Comparison of ENCODE assay signal across 26 cellular contexts in the genomic region with DNA sequence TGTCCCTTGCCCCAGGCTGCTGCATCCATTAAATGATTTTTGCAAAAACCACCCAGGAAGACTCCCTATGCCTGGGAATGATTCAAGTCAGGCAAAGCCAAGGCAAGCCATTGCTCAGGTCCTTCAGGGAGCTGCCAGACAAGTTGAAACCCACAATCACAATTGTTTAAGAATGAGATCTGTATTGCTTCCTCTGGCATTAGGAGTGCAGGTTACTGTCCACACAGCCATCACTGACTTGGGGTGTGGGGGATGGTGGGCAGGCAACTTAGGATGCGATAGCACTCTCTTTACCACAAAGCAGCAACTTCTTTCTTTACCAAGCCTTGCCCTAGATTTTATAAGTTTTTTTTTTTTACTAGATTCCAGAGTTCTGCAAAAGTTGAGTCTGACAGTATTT. TPM values are rescaled to one million over a fixed set of nuclear protein-coding genes. Genes with fewer than 3 reads are reported as not detected.
A peak's percentile ranks its signal among the peaks of the same experiment; 100 is the strongest.
DNase-seq lines count a peak whose midpoint lies in the region; ATAC-seq and FAIRE-seq lines count a peak whose summit lies in the region.
"Had no signal": no experiment of that assay in that cellular context is flagged by ENCODE, and none has a peak within 500 bp of the region (broad histone marks: within the 10 kb centered on the region; RNA-seq: fewer than 3 reads in every experiment).

No MANE protein-coding gene starts in this region.

- H3K4me3 Mint-ChIP-seq in CD4-positive, CD25-positive, alpha-beta regulatory T cell, result peak overlapping the region in 3 of 4 donors; percentile 19 to 63 (median 52)
- H3K4me3 Mint-ChIP-seq: activated naive CD8-positive, alpha-beta T cell treated with anti-CD3 and anti-CD28 coated beads, Interleukin-2, amount 50 U/mL, for 24 hours; H9; T-helper 2 cell treated with Interferon-gamma antibody and Interleukin-4, amounts not matched to agents 5 μg/mL and 100 μg/mL, for 36 hours had no signal

- no peaks in the 10 kb centered on the region for H3K27me3 Mint-ChIP-seq in CD4-positive, CD25-positive, alpha-beta regulatory T cell
- H3K27me3 Mint-ChIP-seq: activated naive CD8-positive, alpha-beta T cell treated with anti-CD3 and anti-CD28 coated beads, Interleukin-2, amount 50 U/mL, for 24 hours; naive thymus-derived CD4-positive, alpha-beta T cell had no signal

- no peaks in the 10 kb centered on the region for H3K9me3 Mint-ChIP-seq in CD4-positive, CD25-positive, alpha-beta regulatory T cell
- H3K9me3 Mint-ChIP-seq: activated naive CD8-positive, alpha-beta T cell treated with anti-CD3 and anti-CD28 coated beads, Interleukin-2, amount 50 U/mL, for 24 hours; H9; T-helper 2 cell treated with Interferon-gamma antibody and Interleukin-4, amounts not matched to agents 5 μg/mL and 100 μg/mL, for 36 hours had no signal

- H3K27me3 ChIP-seq in CD4-positive, CD25-positive, alpha-beta regulatory T cell (ENCODE audit: control insufficient read depth, insufficient read depth, low read length), result no peaks in the 10 kb centered on the region
- H3K27me3 ChIP-seq: testis had no signal

- H3K4me1 ChIP-seq in CD4-positive, CD25-positive, alpha-beta regulatory T cell (ENCODE audit: control insufficient read depth, insufficient read depth, low read length, poor library complexity, severe bottlenecking), result peaks cover 49% of the 10 kb centered on the region
- H3K4me1 ChIP-seq: testis had no signal

- no peak overlapping the region for H3K27ac ChIP-seq in CD4-positive, CD25-positive, alpha-beta regulatory T cell (ENCODE audit: insufficient read depth, low read length, poor library complexity, severe bottlenecking)
- H3K27ac ChIP-seq: KMS-11, testis had no signal

- H3K36me3 ChIP-seq in CD4-positive, CD25-positive, alpha-beta regulatory T cell (ENCODE audit: control insufficient read depth, insufficient read depth, low read length), result peaks cover 8% of the 10 kb centered on the region

- ATAC-seq in CD4-positive, CD25-positive, alpha-beta regulatory T cell (ENCODE audit: low read depth in 2 of 2), result no peak
- ATAC-seq in HG02973 (IDR thresholded peaks at IDR 0.05; ENCODE audit: unreplicated experiment), result no peak
- no peak for ATAC-seq in GM21737 (IDR thresholded peaks at IDR 0.05; ENCODE audit: unreplicated experiment)
- no peak for ATAC-seq in GM18520 (IDR thresholded peaks at IDR 0.05; ENCODE audit: unreplicated experiment)
- ATAC-seq: activated naive CD8-positive, alpha-beta T cell treated with anti-CD3 and anti-CD28 coated beads, Interleukin-2, amount 50 U/mL, for 24 hours; GM12878; naive thymus-derived CD4-positive, alpha-beta T cell had no signal

- H3K9me3 ChIP-seq in CD4-positive, CD25-positive, alpha-beta regulatory T cell (ENCODE audit: control insufficient read depth in 2 of 2, low read length in 2 of 2), result no peaks in the 10 kb centered on the region
- H3K9me3 ChIP-seq: testis had no signal

- H3K4me3 ChIP-seq in CD4-positive, CD25-positive, alpha-beta regulatory T cell (ENCODE audit: low read depth, low read length), result no peak overlapping the region
- H3K4me3 ChIP-seq: coronary artery, GM12878, testis had no signal

- DNase-seq in CD4-positive, CD25-positive, alpha-beta regulatory T cell, result no peak
- no peak for DNase-seq in GM19239 (ENCODE audit: insufficient read length, low spot score)
- peak; percentile 11 for DNase-seq in UCSD-AML1 (lab: John Stamatoyannopoulos, UW; ENCODE audit: unreplicated experiment)
- DNase-seq in islet precursor cell, result peak; percentile 59
- no peak for DNase-seq in activated CD8-positive, alpha-beta memory T cell treated with anti-CD3 and anti-CD28 coated beads, Interleukin-2, amount 50 U/mL, for 4 hours
- DNase-seq: activated CD4-positive, alpha-beta T cell treated with anti-CD3 and anti-CD28 coated beads for 1 hour; activated naive CD8-positive, alpha-beta T cell treated with anti-CD3 and anti-CD28 coated beads, Interleukin-2, amount 50 U/mL, for 24 hours; C1 segment of cervical spinal cord; DMS153; H9; hippocampal formation; mesendoderm; naive thymus-derived CD4-positive, alpha-beta T cell; NCI-H1048; NCI-H187 treated with DMSO at 0.1 percent for 48 hours; NCI-H2227 treated with DMSO at 0.1 percent for 48 hours; SIG-M5; testis had no signal

- peak overlapping the region in 2 of 3 donors; percentile 31 to 88 for H3K27ac Mint-ChIP-seq in CD4-positive, CD25-positive, alpha-beta regulatory T cell
- H3K27ac Mint-ChIP-seq: T-helper 2 cell treated with Interferon-gamma antibody and Interleukin-4, amounts not matched to agents 5 μg/mL and 100 μg/mL, for 36 hours had no signal

- FAIRE-seq in GM19239 (lab: Jason Lieb, UNC), result peak; percentile 14
- FAIRE-seq: endothelial cell of umbilical vein, GM12878 had no signal

- H3K36me3 Mint-ChIP-seq in CD4-positive, CD25-positive, alpha-beta regulatory T cell, result peaks cover 31% of the 10 kb centered on the region

- peaks cover 59 to 73% (median 65%) of the 10 kb centered on the region in 4 donors for H3K4me1 Mint-ChIP-seq in CD4-positive, CD25-positive, alpha-beta regulatory T cell

RNA-seq across cellular contexts. Expression of gene IL20RB, which starts 15.0 kb away (rescaled TPM):
- 2.8 TPM for total RNA-seq in CD4-positive, CD25-positive, alpha-beta regulatory T cell
- polyA plus RNA-seq in CD4-positive, CD25-positive, alpha-beta regulatory T cell, result under 1 TPM in 3 of 4 donors, not detected in 1; 0.23 to 0.61 (median 0.42) TPM

Comparison
In these comparisons a context has a peak if more than half of its experiments do, and no peak if none do; other contexts are left out.
1. DNase-seq: peak in UCSD-AML1 (single experiment) and islet precursor cell (single experiment); none in CD4-positive, CD25-positive, alpha-beta regulatory T cell (0 of 3), GM19239 (single experiment) and activated CD8-positive, alpha-beta memory T cell treated with anti-CD3 and anti-CD28 coated beads, Interleukin-2, amount 50 U/mL, for 4 hours (single experiment).